ENCODE assay signal across 14 cellular contexts in genomic region chr12:68530965-68531364, GRCh38.
A peak's percentile ranks its signal among the peaks of the same experiment; 100 is the strongest.
DNase-seq lines count a peak whose midpoint lies in the region; ATAC-seq and TF ChIP-seq lines count a peak whose summit lies in the region.
"Had no signal": no experiment of that assay in that cellular context is flagged by ENCODE, and none has a peak within 500 bp of the region (broad histone marks: within the 10 kb centered on the region; RNA-seq: fewer than 3 reads in every experiment).

No MANE protein-coding gene starts in this region.

- H3K4me1 Mint-ChIP-seq in MCF 10A (ENCODE audit: insufficient read depth, unreplicated experiment), result peaks cover 16% of the 10 kb centered on the region
- H3K4me1 Mint-ChIP-seq in central memory CD8-positive, alpha-beta T cell, result peaks cover 26% of the 10 kb centered on the region

- POLR2A ChIA-PET in MCF 10A (lab: Yijun Ruan, JAX), result no interaction called here

- no peaks in the 10 kb centered on the region for H3K27me3 Mint-ChIP-seq in MCF 10A (ENCODE audit: insufficient read depth, unreplicated experiment)
- no peaks in the 10 kb centered on the region for H3K27me3 Mint-ChIP-seq in central memory CD8-positive, alpha-beta T cell
- H3K27me3 Mint-ChIP-seq: stimulated activated naive CD8-positive, alpha-beta T cell treated with anti-CD3 and anti-CD28 coated beads, Interleukin-15, Interleukin-2, amounts not matched to agents 100 ng/mL and 50 ng/mL, for 24 hours had no signal

- BruUV-seq in MCF 10A (replicated peaks; lab: Mats Ljungman, UMichigan), result no TSS peak

- peak; percentile 43 for DNase-seq in MCF 10A (ENCODE audit: unreplicated experiment)
- DNase-seq in breast epithelium (ENCODE audit: low spot score in 2 of 2), result no peak
- DNase-seq in central memory CD8-positive, alpha-beta T cell (ENCODE audit: low spot score in 2 of 2), result no peak
- DNase-seq in iris pigment epithelial cell (ENCODE audit: low read depth), result peak; percentile 77
- DNase-seq in aorta, result peak in 1 of 2 donors; percentile 45
- no peak for DNase-seq in ureter (ENCODE audit: low spot score)
- DNase-seq in stimulated activated CD4-positive, alpha-beta T cell treated with anti-CD3 and anti-CD28 coated beads, Interleukin-4, amount 100 ng/mL, for 4 hours, result no peak
- DNase-seq: anterior cingulate cortex, NCI-H1048 had no signal

- peak overlapping the region; percentile 26 for H3K27ac Mint-ChIP-seq in MCF 10A (ENCODE audit: low read depth, unreplicated experiment)
- H3K27ac Mint-ChIP-seq in central memory CD8-positive, alpha-beta T cell (ENCODE audit: low read depth), result peak overlapping the region; percentile 14
- H3K27ac Mint-ChIP-seq: T-helper 1 cell treated with Interleukin-12 subunit alpha and Interleukin-12 subunit beta and Interleukin-4 antibody, amounts not matched to agents 30 μg/mL and 1 μg/mL, for 36 hours had no signal

- H3K27ac ChIP-seq in breast epithelium (no peak overlapping the region), aorta (ENCODE audit: low read depth in 1 of 2, low read length in 2 of 2) (no peak overlapping the region)

- intact Hi-C loops in MCF 10A (cut with micrococcal nuclease) (no loop called here), breast epithelium (cut with DNase I; ENCODE audit: low total_unique reads) (loop anchor here (10.0 kb wide), 1 partner anchor 166 kb away; no protein-coding TSS in a partner anchor), aorta (cut with DNase I) (loop anchor here (5.0 to 10.0 kb wide), 3 partner anchors 34 to 196 kb away; partner anchors contain the start of genes MDM1 (in 1 of the 2) and RAP1B (in 1 of the 2))

- H3K4me3 Mint-ChIP-seq in MCF 10A (ENCODE audit: unreplicated experiment), result no peak overlapping the region
- no peak overlapping the region for H3K4me3 Mint-ChIP-seq in central memory CD8-positive, alpha-beta T cell
- H3K4me3 Mint-ChIP-seq: stimulated activated naive CD8-positive, alpha-beta T cell treated with anti-CD3 and anti-CD28 coated beads, Interleukin-15, Interleukin-2, amounts not matched to agents 100 ng/mL and 50 ng/mL, for 24 hours; T-helper 1 cell treated with Interleukin-12 subunit alpha and Interleukin-12 subunit beta and Interleukin-4 antibody, amounts not matched to agents 30 μg/mL and 1 μg/mL, for 36 hours had no signal

- no peak for TF ChIP-seq CTCF in MCF 10A (IDR thresholded peaks at IDR 0.05; ENCODE audit: unreplicated experiment)
- no peak for TF ChIP-seq CTCF in breast epithelium (IDR thresholded peaks at IDR 0.05)

- H3K27me3 ChIP-seq in breast epithelium (no peaks in the 10 kb centered on the region), aorta (ENCODE audit: control insufficient read depth in 1 of 2, insufficient read depth in 2 of 2, low read length in 1 of 2) (no peaks in the 10 kb centered on the region)
- H3K27me3 ChIP-seq: gastroesophageal sphincter had no signal

- H3K36me3 ChIP-seq in breast epithelium, result no peaks in the 10 kb centered on the region
- H3K36me3 ChIP-seq in aorta (ENCODE audit: control insufficient read depth in 1 of 2, insufficient read depth in 2 of 2, low read length in 1 of 2), result no peaks in the 10 kb centered on the region
- H3K36me3 ChIP-seq: gastroesophageal sphincter had no signal

- H3K4me3 ChIP-seq in breast epithelium, result no peak overlapping the region
- no peak overlapping the region for H3K4me3 ChIP-seq in aorta (ENCODE audit: low read length in 2 of 2)
- H3K4me3 ChIP-seq: gastroesophageal sphincter had no signal

- no peaks in the 10 kb centered on the region for H3K9me3 Mint-ChIP-seq in MCF 10A (ENCODE audit: unreplicated experiment)
- no peaks in the 10 kb centered on the region for H3K9me3 Mint-ChIP-seq in central memory CD8-positive, alpha-beta T cell
- H3K9me3 Mint-ChIP-seq: T-helper 1 cell treated with Interleukin-12 subunit alpha and Interleukin-12 subunit beta and Interleukin-4 antibody, amounts not matched to agents 30 μg/mL and 1 μg/mL, for 36 hours had no signal

- ATAC-seq in central memory CD8-positive, alpha-beta T cell (replicated peaks; ENCODE audit: extremely low read depth, poor library complexity, severe bottlenecking), result no peak
- ATAC-seq in aorta (ENCODE audit: low FRiP score) (peak; percentile 86), HG02938 (IDR thresholded peaks at IDR 0.05; ENCODE audit: unreplicated experiment) (no peak)
- ATAC-seq: gastroesophageal sphincter, HCT116 had no signal

- H3K36me3 Mint-ChIP-seq in MCF 10A (ENCODE audit: insufficient read depth, unreplicated experiment), result no peaks in the 10 kb centered on the region
- H3K36me3 Mint-ChIP-seq in central memory CD8-positive, alpha-beta T cell (ENCODE audit: insufficient read depth), result peaks cover 2% of the 10 kb centered on the region

- H3K9me3 ChIP-seq in breast epithelium, result no peaks in the 10 kb centered on the region
- peaks cover 2% of the 10 kb centered on the region for H3K9me3 ChIP-seq in aorta (ENCODE audit: control insufficient read depth, low read length)
- H3K9me3 ChIP-seq: gastroesophageal sphincter had no signal

- TF ChIP-seq POLR2A in breast epithelium (IDR thresholded peaks at IDR 0.05), result no peak

- CTCF ChIA-PET in MCF 10A (lab: Yijun Ruan, JAX), result interaction anchor here (1.0 kb wide), 1 partner anchor 21 kb away, joined by 4 read pairs; no protein-coding TSS in a partner anchor

- H3K4me1 ChIP-seq in breast epithelium, result no peaks in the 10 kb centered on the region
- no peaks in the 10 kb centered on the region for H3K4me1 ChIP-seq in aorta (ENCODE audit: control insufficient read depth in 1 of 2, insufficient read depth in 2 of 2, low read length in 2 of 2)

- WGBS in aorta, 2 donors, result 1 to 3% methylated on average over 1 of the region's 1 CpG

Comparison
In these comparisons a context has a peak if more than half of its experiments do, and no peak if none do; other contexts are left out.
1. DNase-seq: peak in MCF 10A (single experiment) and iris pigment epithelial cell (single experiment); none in breast epithelium (0 of 2), central memory CD8-positive, alpha-beta T cell (0 of 2), ureter (single experiment) and stimulated activated CD4-positive, alpha-beta T cell treated with anti-CD3 and anti-CD28 coated beads, Interleukin-4, amount 100 ng/mL, for 4 hours (0 of 2).